Comparison of ENCODE assay signal across 8 cellular contexts in genomic region chr9:85741875-85742629, GRCh38. TPM values are rescaled to one million over a fixed set of nuclear protein-coding genes. Genes with fewer than 3 reads are reported as not detected.
DNase-seq lines count a peak whose midpoint lies in the region; TF ChIP-seq lines count a peak whose summit lies in the region.

AGTPBP1 (minus strand) TSS chr9:85741954; CDS start chr9:85712533, 29,421 bp downstream.

- no peaks in the 10 kb centered on the region for H3K36me3 Mint-ChIP-seq in nephron progenitor cell (ENCODE audit: low read depth)
- H3K36me3 Mint-ChIP-seq in stimulated activated naive CD8-positive, alpha-beta T cell treated with anti-CD3 and anti-CD28 coated beads, Interleukin-15, Interleukin-2, amounts not matched to agents 100 ng/mL and 50 ng/mL, for 24 hours (ENCODE audit: low read depth) = no peaks in the 10 kb centered on the region

- peak within 1 kb of the TSS; percentile 88 for H3K4me3 ChIP-seq in fibroblast of pulmonary artery (replicated peaks; ENCODE audit: low read depth, low read length)

- peak; percentile 76 for TF ChIP-seq POLR2A in Raji (IDR thresholded peaks at IDR 0.05; ENCODE audit: insufficient read depth, low read depth, low read length)

- TF ChIP-seq CTCF in fibroblast of pulmonary artery (IDR thresholded peaks at IDR 0.05; ENCODE audit: low read length, missing control alignments) (peak; percentile 5), nephron progenitor cell (IDR thresholded peaks at IDR 0.05) (no peak)

- peaks cover 4% of the 10 kb centered on the region for H3K27me3 Mint-ChIP-seq in nephron progenitor cell (ENCODE audit: low read depth, poor library complexity)
- peaks cover 4% of the 10 kb centered on the region for H3K27me3 Mint-ChIP-seq in stimulated activated naive CD8-positive, alpha-beta T cell treated with anti-CD3 and anti-CD28 coated beads, Interleukin-15, Interleukin-2, amounts not matched to agents 100 ng/mL and 50 ng/mL, for 24 hours

- peak within 1 kb of the TSS; percentile 98 for H3K27ac Mint-ChIP-seq in nephron progenitor cell
- H3K27ac Mint-ChIP-seq in stimulated activated naive CD8-positive, alpha-beta T cell treated with anti-CD3 and anti-CD28 coated beads, Interleukin-15, Interleukin-2, amounts not matched to agents 100 ng/mL and 50 ng/mL, for 24 hours = peak within 1 kb of the TSS; percentile 96

- H3K4me3 Mint-ChIP-seq in nephron progenitor cell = peak within 1 kb of the TSS; percentile 96
- H3K4me3 Mint-ChIP-seq in stimulated activated naive CD8-positive, alpha-beta T cell treated with anti-CD3 and anti-CD28 coated beads, Interleukin-15, Interleukin-2, amounts not matched to agents 100 ng/mL and 50 ng/mL, for 24 hours = peak within 1 kb of the TSS; percentile 96

- H3K9me3 Mint-ChIP-seq in nephron progenitor cell = no peaks in the 10 kb centered on the region
- H3K9me3 Mint-ChIP-seq in stimulated activated naive CD8-positive, alpha-beta T cell treated with anti-CD3 and anti-CD28 coated beads, Interleukin-15, Interleukin-2, amounts not matched to agents 100 ng/mL and 50 ng/mL, for 24 hours = no peaks in the 10 kb centered on the region

- DNase-seq in EH (ENCODE audit: low read depth) = peak; percentile 91
- DNase-seq in H4 (ENCODE audit: low spot score) = peak; percentile 83
- peak; percentile 95 for DNase-seq in LoVo (ENCODE audit: low spot score)
- peak; percentile 96 for DNase-seq in activated T-helper 9 cell treated with anti-CD3 and anti-CD28 coated beads, Interleukin-2, amount 50 U/mL, for 16 hours (ENCODE audit: low read depth)
- peak; percentile 93 for DNase-seq in fibroblast of pulmonary artery (ENCODE audit: low read depth)
- DNase-seq in nephron progenitor cell = peak; percentile 99

- H3K4me1 Mint-ChIP-seq in nephron progenitor cell = peaks cover 36% of the 10 kb centered on the region
- peaks cover 43% of the 10 kb centered on the region for H3K4me1 Mint-ChIP-seq in stimulated activated naive CD8-positive, alpha-beta T cell treated with anti-CD3 and anti-CD28 coated beads, Interleukin-15, Interleukin-2, amounts not matched to agents 100 ng/mL and 50 ng/mL, for 24 hours (ENCODE audit: low read depth)

RNA-seq across cellular contexts. Expression of gene AGTPBP1, which starts in this region (rescaled TPM):
- total RNA-seq in H4 (2014; rRNA removed; shearing (Covaris generic)) = 3.9 and 6.1 TPM in 2 replicates

Comparison
In these comparisons a context has a peak if more than half of its experiments do, and no peak if none do; other contexts are left out.
1. Peak in every context shown above with its lines: DNase-seq and H3K4me3 ChIP-seq.